5 cellular contexts compared by ENCODE assay signal in genomic region chr11:18189476-18190245, GRCh38. TPM values are rescaled to one million over a fixed set of nuclear protein-coding genes. Genes with fewer than 3 reads are reported as not detected.
"Had no signal": no experiment of that assay in that cellular context is flagged by ENCODE, and none has a peak within 500 bp of the region (broad histone marks: within the 10 kb centered on the region; RNA-seq: fewer than 3 reads in every experiment).

No MANE protein-coding gene starts in this region.

RNA-seq across cellular contexts. Expression of gene MRGPRX4, which starts 17.0 kb away (rescaled TPM):
- total RNA-seq: HT-29, IMR-90 had no signal
- polyA plus RNA-seq: IgD-negative memory B cell had no signal

RNA-seq across cellular contexts. Expression of gene SAA4, which starts 46.9 kb away (rescaled TPM):
- total RNA-seq: HT-29, HT1080, IMR-90 had no signal
- polyA plus RNA-seq: IgD-negative memory B cell, IMR-90 had no signal

RNA-seq across cellular contexts. Expression of gene MRGPRX3, which starts 57.3 kb away (rescaled TPM):
- total RNA-seq: HepG2, HT-29, IMR-90 had no signal
- polyA plus RNA-seq: IgD-negative memory B cell, IMR-90 had no signal

RNA-seq across cellular contexts. Expression of gene SAA2, which starts 58.8 kb away (rescaled TPM):
- total RNA-seq: HT-29, IMR-90 had no signal
- polyA plus RNA-seq: HepG2, IMR-90 had no signal
